In the genomic region with DNA sequence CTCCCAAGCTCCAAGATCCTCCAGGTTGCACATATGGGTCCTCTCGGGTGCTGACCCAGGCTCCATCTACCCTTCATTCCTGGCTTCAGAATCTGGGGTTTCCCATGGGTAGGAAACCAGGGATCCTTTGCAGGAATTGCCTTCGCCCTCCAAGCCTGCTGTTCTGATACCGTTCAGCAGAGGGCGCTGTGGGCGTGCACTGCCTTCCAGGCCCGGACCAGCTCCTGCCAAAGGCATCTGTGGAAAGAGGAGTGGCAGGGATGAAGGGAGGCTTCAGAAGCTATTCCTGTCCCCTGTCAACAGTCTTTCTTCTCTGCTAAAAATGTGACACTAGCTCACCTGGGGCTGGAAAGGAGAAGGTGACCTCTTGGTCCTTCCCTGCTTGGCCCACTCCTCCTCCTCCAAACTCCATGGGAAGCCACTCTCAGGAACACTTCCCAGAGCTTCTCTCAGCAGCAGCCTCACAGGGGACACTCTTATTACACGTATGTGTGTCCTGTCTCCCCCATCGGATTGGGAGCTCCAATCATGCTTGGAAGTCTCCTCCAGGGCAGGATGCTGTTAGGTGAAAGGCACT, we compare ENCODE assay signal across 9 cellular contexts.
A peak's percentile ranks its signal among the peaks of the same experiment; 100 is the strongest.
DNase-seq lines count a peak whose midpoint lies in the region; ATAC-seq lines count a peak whose summit lies in the region.
"Had no signal": no experiment of that assay in that cellular context is flagged by ENCODE, and none has a peak within 500 bp of the region (broad histone marks: within the 10 kb centered on the region; RNA-seq: fewer than 3 reads in every experiment).

No MANE protein-coding gene starts in this region.

- no peaks in the 10 kb centered on the region for H3K36me3 Mint-ChIP-seq in activated naive CD8-positive, alpha-beta T cell treated with anti-CD3 and anti-CD28 coated beads for 36 hours

- ATAC-seq in left cardiac atrium (peak; percentile 16 to 50), sciatic nerve (peak; percentile 54), HG03159 (IDR thresholded peaks at IDR 0.05; ENCODE audit: unreplicated experiment) (no peak), GM21381 (IDR thresholded peaks at IDR 0.05; ENCODE audit: unreplicated experiment) (no peak)

- H3K4me1 Mint-ChIP-seq in activated naive CD8-positive, alpha-beta T cell treated with anti-CD3 and anti-CD28 coated beads for 36 hours: peaks cover 14% of the 10 kb centered on the region

- H3K27ac Mint-ChIP-seq in activated naive CD8-positive, alpha-beta T cell treated with anti-CD3 and anti-CD28 coated beads for 36 hours: no peak overlapping the region
- H3K27ac Mint-ChIP-seq: CD8-positive, alpha-beta memory T cell had no signal

- DNase-seq in NCI-H82 (lab: John Stamatoyannopoulos, UW) (peak; percentile 82), NCI-H82 treated with DMSO at 0.1 percent for 48 hours (lab: John Stamatoyannopoulos, UW; ENCODE audit: unreplicated experiment) (no peak), NCI-H1105 treated with DMSO at 0.1 percent for 48 hours (lab: John Stamatoyannopoulos, UW) (peak; percentile 43), left cardiac atrium (peak; percentile 61), sciatic nerve (ENCODE audit: low spot score) (no peak)
- DNase-seq in activated naive CD8-positive, alpha-beta T cell treated with anti-CD3 and anti-CD28 coated beads for 36 hours: peak; percentile 23

- no peak overlapping the region for H3K4me3 Mint-ChIP-seq in activated naive CD8-positive, alpha-beta T cell treated with anti-CD3 and anti-CD28 coated beads for 36 hours
- H3K4me3 Mint-ChIP-seq: CD8-positive, alpha-beta memory T cell had no signal

- H3K27me3 Mint-ChIP-seq in activated naive CD8-positive, alpha-beta T cell treated with anti-CD3 and anti-CD28 coated beads for 36 hours: peaks cover 93% of the 10 kb centered on the region

- no peaks in the 10 kb centered on the region for H3K9me3 Mint-ChIP-seq in activated naive CD8-positive, alpha-beta T cell treated with anti-CD3 and anti-CD28 coated beads for 36 hours

- intact Hi-C loops in left cardiac atrium (cut with DNase I) (loop anchor here (5.0 to 10.0 kb wide), 2 partner anchors 127 to 130 kb away; no protein-coding TSS in a partner anchor), sciatic nerve (cut with DNase I) (no loop called here)

Comparison
In these comparisons a context has a peak if more than half of its experiments do, and no peak if none do; other contexts are left out.
1. DNase-seq: peak in NCI-H82 (single experiment), NCI-H1105 treated with DMSO at 0.1 percent for 48 hours (single experiment), activated naive CD8-positive, alpha-beta T cell treated with anti-CD3 and anti-CD28 coated beads for 36 hours (single experiment) and left cardiac atrium (single experiment); none in NCI-H82 treated with DMSO at 0.1 percent for 48 hours (single experiment) and sciatic nerve (single experiment).
2. ATAC-seq: peak in left cardiac atrium (2 of 2) and sciatic nerve (single experiment); none in HG03159 (single experiment) and GM21381 (single experiment).